Comparison of ENCODE assay signal across 1 cellular context in genomic region chr7:107014381-107015023, GRCh38.
TF ChIP-seq lines count a peak whose summit lies in the region.

No MANE protein-coding gene starts in this region.

TF ChIP-seq in H1, 55 proteins besides CTCF, POLR2A, EP300 and RAD21:
- no peak for TF ChIP-seq GTF2F1 (IDR thresholded peaks at IDR 0.05; ENCODE audit: borderline replicate concordance, low read depth, low read length)
- no peak for TF ChIP-seq TCF12 (IDR thresholded peaks at IDR 0.05; ENCODE audit: low read depth, low read length)
- TF ChIP-seq NANOG (IDR thresholded peaks at IDR 0.05; ENCODE audit: insufficient read depth, low read depth, low read length, poor library complexity, severe bottlenecking) = no peak
- TF ChIP-seq HDAC2 (IDR thresholded peaks at IDR 0.05; ENCODE audit: borderline replicate concordance in 1 of 2, low read depth in 2 of 2, low read length in 2 of 2) = no peak
- no peak for TF ChIP-seq SAP30 (IDR thresholded peaks at IDR 0.05; ENCODE audit: insufficient read depth, insufficient replicate concordance, low read length)
- TF ChIP-seq CBX8 (IDR thresholded peaks at IDR 0.05; ENCODE audit: borderline replicate concordance, low read depth, low read length) = no peak
- TF ChIP-seq GABPA (IDR thresholded peaks at IDR 0.05; ENCODE audit: borderline replicate concordance, insufficient read depth, low read length) = no peak
- no peak for TF ChIP-seq CTBP2 (IDR thresholded peaks at IDR 0.05; ENCODE audit: borderline replicate concordance, insufficient read depth, insufficient read length, low read length)
- no peak for TF ChIP-seq TAF1 (IDR thresholded peaks at IDR 0.05; ENCODE audit: low read depth, low read length)
- no peak for TF ChIP-seq ZNF274 (IDR thresholded peaks at IDR 0.05; ENCODE audit: borderline replicate concordance, extremely low read depth, low read length)
- TF ChIP-seq SIRT6 (IDR thresholded peaks at IDR 0.05; ENCODE audit: low read length) = no peak
- no peak for TF ChIP-seq CEBPB (IDR thresholded peaks at IDR 0.05; ENCODE audit: low read depth, low read length)
- TF ChIP-seq CHD1 (IDR thresholded peaks at IDR 0.05; ENCODE audit: low read depth, low read length) = no peak
- no peak for TF ChIP-seq SIX5 (IDR thresholded peaks at IDR 0.05; ENCODE audit: low read depth, low read length)
- TF ChIP-seq SP1 (IDR thresholded peaks at IDR 0.05; ENCODE audit: low read depth, low read length) = no peak
- no peak for TF ChIP-seq CHD2 (IDR thresholded peaks at IDR 0.05; ENCODE audit: low read length)
- no peak for TF ChIP-seq ASH2L (IDR thresholded peaks at IDR 0.05; ENCODE audit: low read length)
- no peak for TF ChIP-seq SRF (IDR thresholded peaks at IDR 0.05; ENCODE audit: low read depth, low read length)
- TF ChIP-seq YY1 (IDR thresholded peaks at IDR 0.05; ENCODE audit: low read depth, low read length) = no peak
